In genomic region chr2:45008296-45009129, GRCh38 we compare ENCODE assay signal across 10 cellular contexts. TPM values are rescaled to one million over a fixed set of nuclear protein-coding genes. Genes with fewer than 3 reads are reported as not detected.
DNase-seq lines count a peak whose midpoint lies in the region; ATAC-seq and TF ChIP-seq lines count a peak whose summit lies in the region.
"Had no signal": no experiment of that assay in that cellular context is flagged by ENCODE, and none has a peak within 500 bp of the region (broad histone marks: within the 10 kb centered on the region; RNA-seq: fewer than 3 reads in every experiment).

No MANE protein-coding gene starts in this region.

- peak; percentile 71 for DNase-seq in DMS 273 (lab: John Stamatoyannopoulos, UW; ENCODE audit: unreplicated experiment)
- no peak for DNase-seq in DMS 273 treated with DMSO at 0.1 percent for 48 hours (lab: John Stamatoyannopoulos, UW)
- peak; percentile 36 to 58 for DNase-seq in PC-9
- DNase-seq in epithelial cell of esophagus (ENCODE audit: low read depth): peak; percentile 47
- no peak for DNase-seq in RKO (ENCODE audit: low spot score)
- no peak for DNase-seq in cerebellar nuclear complex (lab: John Stamatoyannopoulos, UW)

- H2AFZ ChIP-seq in PC-9 (peak overlapping the region; percentile 88), neuron (ENCODE audit: low read depth, low read length) (peak overlapping the region; percentile 16)

- no peaks in the 10 kb centered on the region for H3F3A ChIP-seq in PC-9 (ENCODE audit: insufficient read depth, low read depth)

- H3K27me3 ChIP-seq in PC-9 (ENCODE audit: insufficient read depth, low read depth) (no peaks in the 10 kb centered on the region), neuron (ENCODE audit: insufficient read depth, low read length) (peaks cover 95% of the 10 kb centered on the region)

- ATAC-seq in HG02610 (IDR thresholded peaks at IDR 0.05; ENCODE audit: unreplicated experiment): no peak

- intact Hi-C loops in PC-9 (cut with micrococcal nuclease; ENCODE audit: unreplicated experiment): loop anchor here (1.0 to 5.0 kb wide), 4 partner anchors 27 to 269 kb away; no protein-coding TSS in a partner anchor

- peak overlapping the region; percentile 89 for H3K4me2 ChIP-seq in PC-9

- H3K4me1 ChIP-seq in PC-9 (replicated peaks; ENCODE audit: insufficient read depth): peaks cover 23% of the 10 kb centered on the region
- peaks cover 19% of the 10 kb centered on the region for H3K4me1 ChIP-seq in neuron (ENCODE audit: insufficient read depth, low read length)

- no peaks in the 10 kb centered on the region for H3K9me2 ChIP-seq in PC-9 (ENCODE audit: insufficient read depth)

- no TSS peak for BruUV-seq in PC-9 (replicated peaks; lab: Mats Ljungman, UMichigan)

- POLR2A ChIA-PET in PC-9 (lab: Charles Lee; ENCODE audit: unreplicated experiment): interaction anchor here (0.5 to 0.8 kb wide), 3 partner anchors 24 to 983 kb away, joined by 4 to 8 read pairs (median 5); no protein-coding TSS in a partner anchor

- H3K9me3 ChIP-seq in PC-9 (ENCODE audit: insufficient read depth, low read depth) (no peaks in the 10 kb centered on the region), neuron (ENCODE audit: low read length) (peaks cover 14% of the 10 kb centered on the region)

- H3K4me3 ChIP-seq in PC-9 (peak overlapping the region; percentile 69), epithelial cell of esophagus (ENCODE audit: low read length) (peak overlapping the region; percentile 72), neuron (ENCODE audit: low read length) (no peak overlapping the region)

- no peak overlapping the region for H3K27ac ChIP-seq in PC-9
- H3K27ac ChIP-seq: 22Rv1 had no signal

- no peaks in the 10 kb centered on the region for H3K36me3 ChIP-seq in PC-9 (ENCODE audit: low read depth)
- H3K36me3 ChIP-seq in neuron (ENCODE audit: insufficient read depth, low read length): no peaks in the 10 kb centered on the region

- CTCF ChIA-PET in PC-9 (lab: Charles Lee): interaction anchor here (0.5 to 1.8 kb wide), 5 partner anchors 16 to 1867 kb away, joined by 3 to 5 read pairs (median 3); no protein-coding TSS in a partner anchor

- H4K20me1 ChIP-seq in PC-9 (ENCODE audit: insufficient read depth): no peaks in the 10 kb centered on the region

- TF ChIP-seq CTCF in PC-9 (conservative IDR thresholded peaks at IDR 0.05) (no peak; the same call in 1 of the 2 replicates), epithelial cell of esophagus (IDR thresholded peaks at IDR 0.05; ENCODE audit: insufficient read depth, low read depth, low read length, missing control alignments) (no peak)

- H3K79me2 ChIP-seq in PC-9 (ENCODE audit: low read depth): peaks cover 19% of the 10 kb centered on the region

RNA-seq across cellular contexts. Expression of gene SIX2, which starts 0.7 kb away (rescaled TPM):
- 10.2 and 11.9 TPM in 2 replicates for total RNA-seq in PC-9 (2021)
- total RNA-seq: SK-MEL-5 had no signal

Comparison
In these comparisons a context has a peak if more than half of its experiments do, and no peak if none do; other contexts are left out.
1. DNase-seq: peak in DMS 273 (single experiment), PC-9 (2 of 2) and epithelial cell of esophagus (single experiment); none in DMS 273 treated with DMSO at 0.1 percent for 48 hours (single experiment), RKO (single experiment) and cerebellar nuclear complex (0 of 2).